In genomic region chr10:77229704-77230103, GRCh38 we compare ENCODE assay signal across 23 cellular contexts.
"Had no signal": no experiment of that assay in that cellular context is flagged by ENCODE, and none has a peak within 500 bp of the region (broad histone marks: within the 10 kb centered on the region; RNA-seq: fewer than 3 reads in every experiment).

No MANE protein-coding gene starts in this region.

- H3K9me3 Mint-ChIP-seq: activated CD4-positive, alpha-beta memory T cell treated with anti-CD3 and anti-CD28 coated beads for 36 hours; activated T-helper 2 cell treated with anti-CD3 and anti-CD28 coated beads, Interferon-gamma antibody, Interleukin-2, Interleukin-4, amounts not matched to agents 10 μg/mL and 5 μg/mL and 100 μg/mL, durations not matched to agents 14 hours and 24 hours and 36 hours; stimulated activated effector memory CD8-positive, alpha-beta T cell treated with anti-CD3 and anti-CD28 coated beads, Interleukin-12 subunit alpha, Interleukin-12 subunit beta, amount 100 ng/mL, for 72 hours; T-helper 2 cell treated with Interferon-gamma antibody and Interleukin-4, amounts not matched to agents 5 μg/mL and 100 μg/mL, for 36 hours had no signal

- H3K4me3 ChIP-seq: colonic mucosa, left lung, prostate gland, stomach, testis, upper lobe of left lung had no signal

- H3K27ac ChIP-seq: colonic mucosa, left lung, prostate gland, testis, upper lobe of left lung had no signal

- DNase-seq: activated CD4-positive, alpha-beta memory T cell treated with anti-CD3 and anti-CD28 coated beads for 36 hours; activated CD4-positive, alpha-beta T cell treated with anti-CD3 and anti-CD28 coated beads for 36 hours; activated CD8-positive, alpha-beta memory T cell treated with anti-CD3 and anti-CD28 coated beads, Interleukin-2, amount 10 ng/mL, durations not matched to agents 7 days and 5 days; activated naive CD4-positive, alpha-beta T cell treated with Interleukin-2 at 50 U/mL for 16 hours; activated T-cell treated with anti-CD3 and anti-CD28 coated beads, Interleukin-2, amount 50 U/mL, for 1 hour; central memory CD4-positive, alpha-beta T cell; colonic mucosa; foreskin melanocyte; glutamatergic neuron; left lung; naive B cell; right cardiac atrium; stimulated activated CD4-positive, alpha-beta T cell treated with anti-CD3 and anti-CD28 coated beads, Interleukin-4, amount 100 ng/mL, for 24 hours; stomach; testis; upper lobe of left lung had no signal

- H3K27me3 ChIP-seq: colonic mucosa, left lung, stomach, testis, upper lobe of left lung had no signal

- H3K9me3 ChIP-seq: colonic mucosa, left lung, prostate gland, stomach, testis, upper lobe of left lung had no signal

- H3K36me3 Mint-ChIP-seq: activated CD4-positive, alpha-beta memory T cell treated with anti-CD3 and anti-CD28 coated beads for 36 hours; activated CD8-positive, alpha-beta memory T cell treated with anti-CD3 and anti-CD28 coated beads, Interleukin-2, amount 10 ng/mL, durations not matched to agents 7 days and 5 days; brain; naive B cell; stimulated activated effector memory CD8-positive, alpha-beta T cell treated with anti-CD3 and anti-CD28 coated beads, Interleukin-12 subunit alpha, Interleukin-12 subunit beta, amount 100 ng/mL, for 72 hours had no signal

- H3K36me3 ChIP-seq: colonic mucosa, left lung, prostate gland, stomach, upper lobe of left lung had no signal

- H3K27me3 Mint-ChIP-seq: activated CD4-positive, alpha-beta memory T cell treated with anti-CD3 and anti-CD28 coated beads for 36 hours; activated CD4-positive, alpha-beta T cell treated with anti-CD3 and anti-CD28 coated beads for 36 hours had no signal

- H3K4me1 Mint-ChIP-seq: activated CD4-positive, alpha-beta T cell treated with anti-CD3 and anti-CD28 coated beads for 36 hours; activated CD8-positive, alpha-beta memory T cell treated with anti-CD3 and anti-CD28 coated beads, Interleukin-2, amount 10 ng/mL, durations not matched to agents 7 days and 5 days; naive B cell; stimulated activated effector memory CD8-positive, alpha-beta T cell treated with anti-CD3 and anti-CD28 coated beads, Interleukin-12 subunit alpha, Interleukin-12 subunit beta, amount 100 ng/mL, for 72 hours had no signal

- H3K4me1 ChIP-seq: colonic mucosa, left lung, prostate gland, testis, upper lobe of left lung had no signal

- H3K27ac Mint-ChIP-seq: activated CD4-positive, alpha-beta memory T cell treated with anti-CD3 and anti-CD28 coated beads for 36 hours; activated CD4-positive, alpha-beta T cell treated with anti-CD3 and anti-CD28 coated beads for 36 hours; activated CD8-positive, alpha-beta memory T cell treated with anti-CD3 and anti-CD28 coated beads, Interleukin-2, amount 10 ng/mL, durations not matched to agents 7 days and 5 days; activated T-helper 2 cell treated with anti-CD3 and anti-CD28 coated beads, Interferon-gamma antibody, Interleukin-2, Interleukin-4, amounts not matched to agents 10 μg/mL and 5 μg/mL and 100 μg/mL, durations not matched to agents 14 hours and 24 hours and 36 hours; brain; naive B cell; stimulated activated effector memory CD8-positive, alpha-beta T cell treated with anti-CD3 and anti-CD28 coated beads, Interleukin-12 subunit alpha, Interleukin-12 subunit beta, amount 100 ng/mL, for 72 hours; T-helper 2 cell treated with Interferon-gamma antibody and Interleukin-4, amounts not matched to agents 5 μg/mL and 100 μg/mL, for 36 hours; WTC11 had no signal

- ATAC-seq: activated CD4-positive, alpha-beta T cell treated with anti-CD3 and anti-CD28 coated beads for 36 hours; activated CD8-positive, alpha-beta memory T cell treated with anti-CD3 and anti-CD28 coated beads, Interleukin-2, amount 10 ng/mL, durations not matched to agents 7 days and 5 days; left lung; right cardiac atrium; stimulated activated effector memory CD8-positive, alpha-beta T cell treated with anti-CD3 and anti-CD28 coated beads, Interleukin-12 subunit alpha, Interleukin-12 subunit beta, amount 100 ng/mL, for 72 hours; WTC11 had no signal

- H3K4me3 Mint-ChIP-seq: activated CD4-positive, alpha-beta memory T cell treated with anti-CD3 and anti-CD28 coated beads for 36 hours; activated CD4-positive, alpha-beta T cell treated with anti-CD3 and anti-CD28 coated beads for 36 hours; activated CD8-positive, alpha-beta memory T cell treated with anti-CD3 and anti-CD28 coated beads, Interleukin-2, amount 10 ng/mL, durations not matched to agents 7 days and 5 days; brain; naive B cell; neural crest cell; stimulated activated effector memory CD8-positive, alpha-beta T cell treated with anti-CD3 and anti-CD28 coated beads, Interleukin-12 subunit alpha, Interleukin-12 subunit beta, amount 100 ng/mL, for 72 hours; T-helper 2 cell treated with Interferon-gamma antibody and Interleukin-4, amounts not matched to agents 5 μg/mL and 100 μg/mL, for 36 hours; WTC11 had no signal
